In genomic region chr17:8445536-8445935, GRCh38 we compare ENCODE assay signal across 24 cellular contexts. TPM values are rescaled to one million over a fixed set of nuclear protein-coding genes. Genes with fewer than 3 reads are reported as not detected.
DNase-seq lines count a peak whose midpoint lies in the region; ATAC-seq and TF ChIP-seq lines count a peak whose summit lies in the region.
"Had no signal": no experiment of that assay in that cellular context is flagged by ENCODE, and none has a peak within 500 bp of the region (broad histone marks: within the 10 kb centered on the region; RNA-seq: fewer than 3 reads in every experiment).

No MANE protein-coding gene starts in this region.

- ATAC-seq in activated CD8-positive, alpha-beta memory T cell treated with anti-CD3 and anti-CD28 coated beads, Interleukin-2, amount 10 ng/mL, durations not matched to agents 7 days and 5 days = no peak
- ATAC-seq in WTC11 (no peak), left lung (no peak), upper lobe of left lung (ENCODE audit: low FRiP score in 2 of 2) (no peak)
- ATAC-seq in activated CD4-positive, CD25-positive, alpha-beta regulatory T cell treated with anti-CD3 and anti-CD28 coated beads, Interleukin-2, amount 50 U/mL, for 24 hours = no peak
- ATAC-seq: Panc1 had no signal

- CTCF ChIA-PET in activated CD8-positive, alpha-beta memory T cell treated with anti-CD3 and anti-CD28 coated beads, Interleukin-2, amount 10 ng/mL, durations not matched to agents 7 days and 5 days (lab: Charles Lee) = interaction anchor here (0.8 to 1.5 kb wide), 2 partner anchors 300 to 301 kb away, joined by 3 to 4 read pairs; no protein-coding TSS in a partner anchor
- CTCF ChIA-PET in WTC11 (lab: Charles Lee) = interaction anchor here (2.7 kb wide), 1 partner anchor 35 kb away, joined by 11 read pairs; no protein-coding TSS in a partner anchor

- H3K4me1 ChIP-seq in left lung = peaks cover 0 to 59% of the 10 kb centered on the region in 2 donors
- peaks cover 17 to 51% (median 36%) of the 10 kb centered on the region in 4 donors for H3K4me1 ChIP-seq in upper lobe of left lung
- peaks cover 35% of the 10 kb centered on the region for H3K4me1 ChIP-seq in vagina

- H3K4me3 ChIP-seq in left lung (no peak overlapping the region), upper lobe of left lung (peak overlapping the region in 3 of 4 donors; percentile 12 to 25 (median 18)), vagina (no peak overlapping the region)
- H3K4me3 ChIP-seq: BLaER1 treated with 17β-estradiol and CSF1 and Interleukin-3, amounts not matched to agents 10 nM and 100 nM had no signal

- H3K27ac ChIP-seq in left lung (peak overlapping the region; percentile 20 to 58), upper lobe of left lung (peak overlapping the region in 3 of 4 donors; percentile 1 to 73 (median 69)), vagina (no peak overlapping the region)
- H3K27ac ChIP-seq: 22Rv1; BLaER1 treated with 17β-estradiol and CSF1 and Interleukin-3, amounts not matched to agents 10 nM and 100 nM had no signal

- TF ChIP-seq CTCF in WTC11 (IDR thresholded peaks at IDR 0.05) (no peak), left lung (IDR thresholded peaks at IDR 0.05) (no peak), upper lobe of left lung (IDR thresholded peaks at IDR 0.05) (no peak), vagina (IDR thresholded peaks at IDR 0.05) (no peak), GM13977 (IDR thresholded peaks at IDR 0.05; ENCODE audit: extremely low read depth, insufficient read depth, missing control alignments) (no peak)

- in situ Hi-C loops in GM13977 (cut with MboI; ENCODE audit: low pct_unique_long_range_greater_than_20kb, low sequenced_read_pairs, unreplicated experiment) = no loop called here

- DNase-seq in activated CD8-positive, alpha-beta memory T cell treated with anti-CD3 and anti-CD28 coated beads, Interleukin-2, amount 10 ng/mL, durations not matched to agents 7 days and 5 days = no peak
- DNase-seq in activated CD8-positive, alpha-beta memory T cell treated with anti-CD3 and anti-CD28 coated beads for 24 hours = no peak
- DNase-seq in WTC11 (ENCODE audit: low spot score) (no peak), left lung (no peak), upper lobe of left lung (no peak), vagina (ENCODE audit: extremely low spot score in 2 of 2) (no peak), GM13977 (ENCODE audit: low spot score) (no peak)
- DNase-seq: Calu3; CD8-positive, alpha-beta memory T cell; DMS153; GOT3; HCEC 1CT; Karpas-422; NCI-H1694; NCI-H2081; NCI-H2171; NCI-H345; NCI-H524 treated with DMSO at 0.1 percent for 48 hours; NCI-H82 had no signal

- TF ChIP-seq POLR2A in upper lobe of left lung (IDR thresholded peaks at IDR 0.05) = no peak
- TF ChIP-seq POLR2A in vagina (IDR thresholded peaks at IDR 0.05) = no peak

- H3K27me3 Mint-ChIP-seq in activated CD8-positive, alpha-beta memory T cell treated with anti-CD3 and anti-CD28 coated beads, Interleukin-2, amount 10 ng/mL, durations not matched to agents 7 days and 5 days = no peaks in the 10 kb centered on the region
- no peaks in the 10 kb centered on the region for H3K27me3 Mint-ChIP-seq in WTC11 (ENCODE audit: low read depth)
- H3K27me3 Mint-ChIP-seq: CD8-positive, alpha-beta memory T cell had no signal

- H3K36me3 ChIP-seq in left lung (peaks cover 0 to 66% of the 10 kb centered on the region in 2 donors), upper lobe of left lung (peaks cover 8 to 63% (median 28%) of the 10 kb centered on the region in 4 donors), vagina (peaks cover under 1 to 40% of the 10 kb centered on the region in 2 donors)

- H3K27ac Mint-ChIP-seq in activated CD8-positive, alpha-beta memory T cell treated with anti-CD3 and anti-CD28 coated beads, Interleukin-2, amount 10 ng/mL, durations not matched to agents 7 days and 5 days = peak overlapping the region; percentile 34
- H3K27ac Mint-ChIP-seq in WTC11 = peak overlapping the region; percentile 87; the same call in 1 of the 2 replicates

- no peaks in the 10 kb centered on the region for H3K27me3 ChIP-seq in left lung
- H3K27me3 ChIP-seq in upper lobe of left lung = no peaks in the 10 kb centered on the region
- H3K27me3 ChIP-seq in vagina = no peaks in the 10 kb centered on the region
- H3K27me3 ChIP-seq: BLaER1 treated with 17β-estradiol and CSF1 and Interleukin-3, amounts not matched to agents 10 nM and 100 nM had no signal

- H3K4me3 Mint-ChIP-seq in activated CD8-positive, alpha-beta memory T cell treated with anti-CD3 and anti-CD28 coated beads, Interleukin-2, amount 10 ng/mL, durations not matched to agents 7 days and 5 days = no peak overlapping the region
- no peak overlapping the region for H3K4me3 Mint-ChIP-seq in WTC11
- H3K4me3 Mint-ChIP-seq: CD8-positive, alpha-beta memory T cell had no signal

- H3K4me1 Mint-ChIP-seq in activated CD8-positive, alpha-beta memory T cell treated with anti-CD3 and anti-CD28 coated beads, Interleukin-2, amount 10 ng/mL, durations not matched to agents 7 days and 5 days = peaks cover 30% of the 10 kb centered on the region
- peaks cover 16% of the 10 kb centered on the region for H3K4me1 Mint-ChIP-seq in WTC11

- H3K9me3 ChIP-seq in left lung = no peaks in the 10 kb centered on the region
- no peaks in the 10 kb centered on the region for H3K9me3 ChIP-seq in upper lobe of left lung
- no peaks in the 10 kb centered on the region for H3K9me3 ChIP-seq in vagina
- H3K9me3 ChIP-seq: BLaER1 treated with 17β-estradiol and CSF1 and Interleukin-3, amounts not matched to agents 10 nM and 100 nM had no signal

- H3K36me3 Mint-ChIP-seq in activated CD8-positive, alpha-beta memory T cell treated with anti-CD3 and anti-CD28 coated beads, Interleukin-2, amount 10 ng/mL, durations not matched to agents 7 days and 5 days = peaks cover 34% of the 10 kb centered on the region
- H3K36me3 Mint-ChIP-seq in WTC11 = peaks cover 31% of the 10 kb centered on the region

- WGBS in upper lobe of left lung, 2 donors = 63 to 69% methylated on average over 4 of the region's 4 CpGs

- intact Hi-C loops in left lung (cut with DNase I) = no loop called here
- intact Hi-C loops in vagina (cut with DNase I) = no loop called here

- POLR2A ChIA-PET in WTC11 (lab: Charles Lee) = no interaction called here

- TF ChIP-seq EP300 in upper lobe of left lung (IDR thresholded peaks at IDR 0.05) = peak in 1 of 4 donors; percentile 46

- no peaks in the 10 kb centered on the region for H3K9me3 Mint-ChIP-seq in activated CD8-positive, alpha-beta memory T cell treated with anti-CD3 and anti-CD28 coated beads, Interleukin-2, amount 10 ng/mL, durations not matched to agents 7 days and 5 days (ENCODE audit: low read depth)
- H3K9me3 Mint-ChIP-seq in WTC11 = no peaks in the 10 kb centered on the region
- H3K9me3 Mint-ChIP-seq: CD8-positive, alpha-beta memory T cell had no signal

TF ChIP-seq in WTC11, 78 proteins besides CTCF, POLR2A, EP300 and RAD21:
- no peak for TF ChIP-seq TP53 (CRISPR knock-in tag; IDR thresholded peaks at IDR 0.05)
- no peak for TF ChIP-seq STAT6 (CRISPR knock-in tag; conservative IDR thresholded peaks at IDR 0.05; ENCODE audit: low read depth)
- no peak for TF ChIP-seq MLX (CRISPR knock-in tag; IDR thresholded peaks at IDR 0.05)
- TF ChIP-seq IRF2 (CRISPR knock-in tag; IDR thresholded peaks at IDR 0.05; ENCODE audit: borderline replicate concordance, low read depth) = no peak

RNA-seq across cellular contexts. Expression of gene NDEL1, which starts 9.9 kb away (rescaled TPM):
- 10 to 100 TPM; 58.8 to 59.0 TPM for total RNA-seq in activated CD8-positive, alpha-beta memory T cell treated with anti-CD3 and anti-CD28 coated beads, Interleukin-2, amount 10 ng/mL, durations not matched to agents 7 days and 5 days
- total RNA-seq in WTC11 (2021) (23.8 to 34.7 TPM (median 27.4 TPM) in 3 replicates), left lung (10 to 100 TPM; 57.7 to 66.0 TPM), upper lobe of left lung (100 to 1,000 TPM in 2 of 6 donors, 10 to 100 TPM in 4; 62.3 to 138 (median 85.4) TPM), vagina (66.5 TPM)

RNA-seq across cellular contexts. Expression of gene RNF222, which starts 47.9 kb away (rescaled TPM):
- under 1 TPM; 0.12 to 0.20 TPM for total RNA-seq in activated CD8-positive, alpha-beta memory T cell treated with anti-CD3 and anti-CD28 coated beads, Interleukin-2, amount 10 ng/mL, durations not matched to agents 7 days and 5 days
- total RNA-seq in WTC11 (2021) = not detected in 3 replicates
- total RNA-seq in left lung = not detected
- total RNA-seq in upper lobe of left lung = not detected
- total RNA-seq in vagina = 2.5 TPM
- total RNA-seq: Calu3; CD8-positive, alpha-beta memory T cell; M059J had no signal

Comparison
In these comparisons a context has a peak if more than half of its experiments do, and no peak if none do; other contexts are left out.
1. H3K4me3 ChIP-seq: peak in upper lobe of left lung (3 of 4); none in left lung (0 of 2) and vagina (0 of 2).